8 cellular contexts compared by ENCODE assay signal in genomic region chr1:229258031-229258850, GRCh38. TPM values are rescaled to one million over a fixed set of nuclear protein-coding genes. Genes with fewer than 3 reads are reported as not detected.
DNase-seq lines count a peak whose midpoint lies in the region; ATAC-seq and TF ChIP-seq lines count a peak whose summit lies in the region.

No MANE protein-coding gene starts in this region.

- H3K9me3 ChIP-seq in left lung, result no peaks in the 10 kb centered on the region

- DNase-seq in AG10803 (ENCODE audit: low read depth) (peak; percentile 66), GM19240 (ENCODE audit: insufficient read length, low spot score) (peak; percentile 45), NCI-H345 (lab: John Stamatoyannopoulos, UW) (peak; percentile 57), left lung (no peak)
- DNase-seq in activated CD4-positive, alpha-beta T cell treated with anti-CD3 and anti-CD28 coated beads for 24 hours (ENCODE audit: low read depth in 2 of 2), result peak; percentile 28 to 49
- peak; percentile 30 to 35 (median 31) for DNase-seq in stimulated activated CD4-positive, alpha-beta T cell treated with anti-CD3 and anti-CD28 coated beads, TNF-alpha, amount 100 ng/mL, for 4 hours (ENCODE audit: low read depth in 3 of 3)

- no peaks in the 10 kb centered on the region for H3K27me3 ChIP-seq in left lung

- peak overlapping the region; percentile 34 for H3K27ac ChIP-seq in cingulate gyrus (ENCODE audit: low read depth, low read length)
- no peak overlapping the region for H3K27ac ChIP-seq in left lung

- no peak overlapping the region for H3K4me3 ChIP-seq in AG10803 (ENCODE audit: low read length)
- no peak overlapping the region for H3K4me3 ChIP-seq in left lung

- TF ChIP-seq CTCF in AG10803 (conservative IDR thresholded peaks at IDR 0.05; ENCODE audit: low read length) (peak; percentile 80), left lung (IDR thresholded peaks at IDR 0.05) (peak; percentile 80 to 88)

- intact Hi-C loops in left lung (cut with DNase I), result loop anchor here in 1 of 2 donors (10.0 kb wide), 1 partner anchor 217 kb away; no protein-coding TSS in a partner anchor

- ATAC-seq in left lung, result peak; percentile 95
- ATAC-seq in GM21515 (IDR thresholded peaks at IDR 0.05; ENCODE audit: unreplicated experiment), result no peak

- peaks cover 0 to 15% of the 10 kb centered on the region in 2 donors for H3K4me1 ChIP-seq in left lung

- no peaks in the 10 kb centered on the region for H3K36me3 ChIP-seq in left lung

RNA-seq across cellular contexts. Expression of gene RAB4A, which starts 12.7 kb away (rescaled TPM):
- 10 to 100 TPM; 34.8 to 54.9 TPM for total RNA-seq in left lung

Comparison
In these comparisons a context has a peak if more than half of its experiments do, and no peak if none do; other contexts are left out.
1. DNase-seq: peak in AG10803 (single experiment), GM19240 (single experiment), NCI-H345 (single experiment), activated CD4-positive, alpha-beta T cell treated with anti-CD3 and anti-CD28 coated beads for 24 hours (2 of 2) and stimulated activated CD4-positive, alpha-beta T cell treated with anti-CD3 and anti-CD28 coated beads, TNF-alpha, amount 100 ng/mL, for 4 hours (3 of 3); none in left lung (0 of 2).